ENCODE assay signal across 18 cellular contexts in the genomic region with DNA sequence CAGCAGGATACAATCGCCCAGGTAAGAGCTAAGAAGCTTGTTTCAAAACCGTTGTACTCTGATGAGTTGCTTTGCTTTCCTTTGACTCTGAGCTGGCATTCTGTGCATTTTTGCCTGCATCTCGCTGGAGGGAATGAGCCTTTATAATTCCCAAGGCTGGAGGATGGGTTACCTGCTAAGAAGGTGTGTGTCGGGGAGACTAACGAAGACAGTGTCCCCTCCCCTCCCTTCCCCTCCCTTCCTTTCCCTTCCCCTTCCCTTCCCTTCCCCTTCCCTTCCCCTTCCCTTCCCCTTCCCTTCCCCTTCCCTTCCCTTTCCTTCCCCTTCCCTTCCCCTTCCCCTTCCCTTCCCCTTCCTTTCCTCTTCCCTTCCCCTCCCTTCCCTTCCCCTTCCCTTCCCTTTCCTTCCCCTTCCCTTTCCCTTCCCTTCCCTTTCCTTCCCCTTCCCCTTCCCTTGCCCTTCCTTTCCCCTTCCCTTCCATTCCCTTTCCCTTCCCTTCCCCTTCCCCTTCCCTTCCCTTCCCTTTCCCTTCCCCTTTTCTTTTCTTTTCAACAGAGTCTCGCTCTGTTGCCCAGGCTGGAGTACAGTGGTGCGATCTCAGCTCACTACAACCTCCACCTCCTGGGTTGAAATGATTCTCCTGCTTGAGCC. TPM values are rescaled to one million over a fixed set of nuclear protein-coding genes. Genes with fewer than 3 reads are reported as not detected.
"Had no signal": no experiment of that assay in that cellular context is flagged by ENCODE, and none has a peak within 500 bp of the region (broad histone marks: within the 10 kb centered on the region; RNA-seq: fewer than 3 reads in every experiment).

No MANE protein-coding gene starts in this region.

- H3K27me3 ChIP-seq: esophagus muscularis mucosa, gastroesophageal sphincter, heart right ventricle had no signal

- DNase-seq: activated CD4-positive, alpha-beta T cell treated with anti-CD3 and anti-CD28 coated beads, Interleukin-2, amount 50 U/mL, for 1 hour; activated naive CD4-positive, alpha-beta T cell treated with Interleukin-2 at 50 U/mL for 16 hours; activated naive CD8-positive, alpha-beta T cell treated with anti-CD3 and anti-CD28 coated beads, Interleukin-2, amount 50 U/mL, for 24 hours; aorta; effector CD4-positive, alpha-beta T cell; heart right ventricle; kidney glomerular epithelial cell; left ventricle myocardium inferior; stimulated activated naive CD8-positive, alpha-beta T cell treated with anti-CD3 and anti-CD28 coated beads, Interleukin-15, amount 100 ng/mL, for 72 hours; trophoblast cell had no signal

- FAIRE-seq: endothelial cell of umbilical vein had no signal

- H3K27ac ChIP-seq: esophagus muscularis mucosa, left ventricle myocardium inferior had no signal

- H3K27ac Mint-ChIP-seq: activated naive CD8-positive, alpha-beta T cell treated with anti-CD3 and anti-CD28 coated beads, Interleukin-2, amount 50 U/mL, for 24 hours; progenitor cell of endocrine pancreas; stimulated activated naive CD8-positive, alpha-beta T cell treated with anti-CD3 and anti-CD28 coated beads, Interleukin-15, amount 100 ng/mL, for 72 hours had no signal

- H3K4me3 ChIP-seq: coronary artery, esophagus muscularis mucosa, gastroesophageal sphincter, heart right ventricle, left ventricle myocardium inferior had no signal

- ATAC-seq: activated CD4-positive, CD25-positive, alpha-beta regulatory T cell treated with anti-CD3 and anti-CD28 coated beads, Interleukin-2, amount 50 U/mL, for 24 hours; activated naive CD8-positive, alpha-beta T cell treated with anti-CD3 and anti-CD28 coated beads, Interleukin-2, amount 50 U/mL, for 24 hours; gastroesophageal sphincter; stimulated activated naive CD8-positive, alpha-beta T cell treated with anti-CD3 and anti-CD28 coated beads, Interleukin-15, amount 100 ng/mL, for 72 hours had no signal

- H3K9me3 ChIP-seq: esophagus muscularis mucosa, gastroesophageal sphincter, heart right ventricle, left ventricle myocardium inferior had no signal

- H3K27me3 Mint-ChIP-seq: activated naive CD8-positive, alpha-beta T cell treated with anti-CD3 and anti-CD28 coated beads, Interleukin-2, amount 50 U/mL, for 24 hours; central memory CD8-positive, alpha-beta T cell; progenitor cell of endocrine pancreas; stimulated activated naive CD8-positive, alpha-beta T cell treated with anti-CD3 and anti-CD28 coated beads, Interleukin-15, amount 100 ng/mL, for 72 hours had no signal

- H3K4me3 Mint-ChIP-seq: activated naive CD8-positive, alpha-beta T cell treated with anti-CD3 and anti-CD28 coated beads, Interleukin-2, amount 50 U/mL, for 24 hours; central memory CD8-positive, alpha-beta T cell; neural crest cell; stimulated activated naive CD8-positive, alpha-beta T cell treated with anti-CD3 and anti-CD28 coated beads, Interleukin-15, amount 100 ng/mL, for 72 hours had no signal

RNA-seq across cellular contexts. Expression of a gene that starts 15.4 kb away (rescaled TPM):
- total RNA-seq: neural crest cell, progenitor cell of endocrine pancreas had no signal
